ENCODE assay signal across 14 cellular contexts in the genomic region with DNA sequence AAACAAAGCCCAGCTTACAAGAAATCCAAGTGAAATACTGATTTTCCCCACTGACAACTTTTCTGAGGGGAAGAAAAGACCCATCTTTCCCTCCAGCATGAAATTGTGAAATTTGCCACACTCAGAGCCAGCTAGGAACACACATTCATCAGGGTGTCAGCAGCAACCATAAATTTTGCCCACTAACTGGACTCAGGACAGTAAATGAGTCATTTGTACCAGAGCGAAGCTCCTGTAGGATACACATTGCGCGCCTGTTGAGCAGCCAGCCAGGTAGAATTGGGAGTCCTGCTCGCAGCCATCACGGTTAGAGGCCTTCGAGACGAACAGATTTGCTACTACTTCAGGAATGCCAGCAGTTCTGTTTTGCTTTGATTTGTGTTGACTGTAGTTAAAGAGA.
DNase-seq lines count a peak whose midpoint lies in the region; TF ChIP-seq lines count a peak whose summit lies in the region.
"Had no signal": no experiment of that assay in that cellular context is flagged by ENCODE, and none has a peak within 500 bp of the region (broad histone marks: within the 10 kb centered on the region; RNA-seq: fewer than 3 reads in every experiment).

No MANE protein-coding gene starts in this region.

- DNase-seq in NOMO-1 treated with DMSO at 0.1 percent for 48 hours (lab: John Stamatoyannopoulos, UW; ENCODE audit: unreplicated experiment) (peak; percentile 4), NOMO-1 (lab: John Stamatoyannopoulos, UW; ENCODE audit: unreplicated experiment in 2 of 2) (no peak), epithelial cell of esophagus (ENCODE audit: low read depth) (peak; percentile 89), immature natural killer cell (no peak), NCI-H128 (lab: John Stamatoyannopoulos, UW; ENCODE audit: unreplicated experiment) (no peak), progenitor cell of endocrine pancreas (ENCODE audit: low spot score, unreplicated experiment) (no peak), T-helper 2 cell (no peak)
- DNase-seq: H9, NCI-H2029, T1000 had no signal

- H3K9me3 ChIP-seq in muscle layer of duodenum (ENCODE audit: control insufficient read depth in 1 of 2, low read length in 2 of 2): no peaks in the 10 kb centered on the region
- H3K9me3 ChIP-seq: A549 had no signal

- H3K4me1 ChIP-seq in muscle layer of duodenum (ENCODE audit: control insufficient read depth in 1 of 2, insufficient read depth in 2 of 2, low read length in 2 of 2): peaks cover 0 to 2% of the 10 kb centered on the region in 2 donors

- no peak overlapping the region for H3K4me3 ChIP-seq in epithelial cell of esophagus (ENCODE audit: low read length)
- H3K4me3 ChIP-seq in muscle layer of duodenum (ENCODE audit: low read depth in 1 of 2, low read length in 2 of 2): no peak overlapping the region
- H3K4me3 ChIP-seq: A549 had no signal

- H3K4me3 Mint-ChIP-seq in immature natural killer cell: no peak overlapping the region
- H3K4me3 Mint-ChIP-seq in progenitor cell of endocrine pancreas (ENCODE audit: low read depth): no peak overlapping the region
- H3K4me3 Mint-ChIP-seq: H9, IgD-negative memory B cell had no signal

- no peak for TF ChIP-seq CTCF in epithelial cell of esophagus (IDR thresholded peaks at IDR 0.05; ENCODE audit: insufficient read depth, low read depth, low read length, missing control alignments)
- TF ChIP-seq CTCF in progenitor cell of endocrine pancreas (IDR thresholded peaks at IDR 0.05; ENCODE audit: unreplicated experiment): no peak

- H3K27me3 Mint-ChIP-seq in immature natural killer cell (ENCODE audit: low read depth in 3 of 3) (peaks cover 0 to 7% (median 5%) of the 10 kb centered on the region in 3 donors), progenitor cell of endocrine pancreas (no peaks in the 10 kb centered on the region)

- no peak overlapping the region for H3K27ac Mint-ChIP-seq in immature natural killer cell
- no peak overlapping the region for H3K27ac Mint-ChIP-seq in progenitor cell of endocrine pancreas
- H3K27ac Mint-ChIP-seq: activated naive CD4-positive, alpha-beta T cell treated with anti-CD3 and anti-CD28 coated beads, Interleukin-2, amount 50 U/mL, for 72 hours; IgD-negative memory B cell had no signal

- H3K36me3 Mint-ChIP-seq in immature natural killer cell (no peaks in the 10 kb centered on the region), progenitor cell of endocrine pancreas (ENCODE audit: insufficient read depth) (peaks cover 6% of the 10 kb centered on the region)
- H3K36me3 Mint-ChIP-seq: activated naive CD4-positive, alpha-beta T cell treated with anti-CD3 and anti-CD28 coated beads, Interleukin-2, amount 50 U/mL, for 72 hours; IgD-negative memory B cell had no signal

- H3K27ac ChIP-seq in muscle layer of duodenum (ENCODE audit: low read length): peak overlapping the region; percentile 6

- peaks cover 3 to 4% of the 10 kb centered on the region in 2 donors for H3K36me3 ChIP-seq in muscle layer of duodenum (ENCODE audit: control insufficient read depth in 1 of 2, insufficient read depth in 2 of 2, low read length in 2 of 2)

- no peaks in the 10 kb centered on the region for H3K4me1 Mint-ChIP-seq in immature natural killer cell
- no peaks in the 10 kb centered on the region for H3K4me1 Mint-ChIP-seq in progenitor cell of endocrine pancreas (ENCODE audit: low read depth)
- H3K4me1 Mint-ChIP-seq: H9, IgD-negative memory B cell had no signal

- H3K27me3 ChIP-seq in muscle layer of duodenum (ENCODE audit: low read depth, low read length): no peaks in the 10 kb centered on the region

- peaks cover 0 to 3% (median 0%) of the 10 kb centered on the region in 6 donors for H3K9me3 Mint-ChIP-seq in immature natural killer cell
- H3K9me3 Mint-ChIP-seq in progenitor cell of endocrine pancreas (ENCODE audit: low read depth): no peaks in the 10 kb centered on the region
- H3K9me3 Mint-ChIP-seq: activated naive CD4-positive, alpha-beta T cell treated with anti-CD3 and anti-CD28 coated beads, Interleukin-2, amount 50 U/mL, for 72 hours; H9; IgD-negative memory B cell had no signal

Comparison
In these comparisons a context has a peak if more than half of its experiments do, and no peak if none do; other contexts are left out.
1. DNase-seq: peak in NOMO-1 treated with DMSO at 0.1 percent for 48 hours (single experiment) and epithelial cell of esophagus (single experiment); none in NOMO-1 (0 of 2), immature natural killer cell (0 of 3), NCI-H128 (single experiment), progenitor cell of endocrine pancreas (single experiment) and T-helper 2 cell (0 of 5).